Comparison of ENCODE assay signal across 12 cellular contexts in the genomic region with DNA sequence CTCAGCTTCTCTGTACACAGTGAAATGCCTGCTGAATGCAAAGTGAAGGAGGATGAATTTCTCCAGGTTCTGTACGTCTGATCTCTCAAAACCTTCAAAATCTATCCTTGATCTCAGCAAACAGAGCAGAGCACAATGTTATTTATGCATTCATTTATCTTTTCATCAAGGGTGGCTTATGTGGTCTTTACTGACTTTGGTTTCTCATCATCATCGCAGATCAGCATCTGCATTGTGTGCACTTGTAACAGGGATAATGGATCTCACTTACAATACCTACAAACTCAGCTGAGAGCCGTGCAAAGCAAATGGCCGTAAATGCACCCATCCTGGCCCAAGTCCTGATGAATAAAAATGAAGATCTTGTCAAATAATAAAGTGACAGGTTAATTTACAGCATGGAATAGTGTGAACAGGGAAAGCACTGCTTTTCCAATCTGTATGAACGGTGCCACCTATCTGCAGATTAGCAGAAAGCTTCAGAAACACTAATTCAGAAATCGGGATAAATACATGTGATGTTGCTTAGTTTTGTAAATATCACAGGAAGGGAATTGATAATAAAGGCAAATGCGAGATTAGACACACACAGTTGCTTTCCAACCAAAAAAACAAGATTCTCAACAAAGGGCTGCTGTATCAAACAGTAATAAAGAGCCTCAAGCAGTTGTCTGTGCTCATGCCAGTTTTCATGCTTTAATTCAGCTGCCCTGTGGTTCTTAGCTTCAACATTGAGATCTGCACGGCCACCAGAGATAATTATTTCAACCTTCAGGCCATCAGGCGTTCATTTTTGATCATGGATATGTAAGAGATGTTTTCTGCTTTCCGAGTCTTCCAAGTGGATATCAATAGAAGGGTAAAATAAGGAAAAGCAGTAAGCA.
DNase-seq lines count a peak whose midpoint lies in the region; ATAC-seq and TF ChIP-seq lines count a peak whose summit lies in the region.
"Had no signal": no experiment of that assay in that cellular context is flagged by ENCODE, and none has a peak within 500 bp of the region (broad histone marks: within the 10 kb centered on the region; RNA-seq: fewer than 3 reads in every experiment).

No MANE protein-coding gene starts in this region.

- no peak overlapping the region for H2BK5ac ChIP-seq in mesendoderm (ENCODE audit: low read length)

- H3K4me1 Mint-ChIP-seq in WTC11: no peaks in the 10 kb centered on the region

- no peak overlapping the region for H3K56ac ChIP-seq in mesendoderm (ENCODE audit: low read length)

- no peak overlapping the region for H3K27ac Mint-ChIP-seq in WTC11
- H3K27ac Mint-ChIP-seq: T-helper 17 cell had no signal

- no peak overlapping the region for H3K4me3 ChIP-seq in left ventricle myocardium inferior
- H3K4me3 ChIP-seq in OCI-LY3 (ENCODE audit: low read length): no peak overlapping the region
- H3K4me3 ChIP-seq in fibroblast of lung (replicated peaks in 1 of 4; ENCODE audit: control extremely low read depth in 1 of 4, insufficient read depth in 1 of 4, low read depth in 3 of 4, low read length in 4 of 4): no peak overlapping the region
- H3K4me3 ChIP-seq in mesendoderm (ENCODE audit: low read length): no peak overlapping the region
- H3K4me3 ChIP-seq: thoracic aorta had no signal

- no peaks in the 10 kb centered on the region for H3K9me3 ChIP-seq in left ventricle myocardium inferior (replicated peaks)
- H3K9me3 ChIP-seq in OCI-LY3 (ENCODE audit: insufficient read depth, low read length): no peaks in the 10 kb centered on the region
- H3K9me3 ChIP-seq in fibroblast of lung (ENCODE audit: control insufficient read depth, insufficient read depth, low read depth, low read length): no peaks in the 10 kb centered on the region
- H3K9me3 ChIP-seq: thoracic aorta had no signal

- no peak overlapping the region for H4K8ac ChIP-seq in mesendoderm (ENCODE audit: low read depth, low read length)

- no peaks in the 10 kb centered on the region for H3K27me3 ChIP-seq in left ventricle myocardium inferior (ENCODE audit: low read depth)
- H3K27me3 ChIP-seq in OCI-LY3 (ENCODE audit: low read depth, low read length): no peaks in the 10 kb centered on the region
- H3K27me3 ChIP-seq in fibroblast of lung (ENCODE audit: control insufficient read depth, insufficient read depth, low read length): no peaks in the 10 kb centered on the region
- H3K27me3 ChIP-seq in mesendoderm (ENCODE audit: insufficient read depth, low read length, poor library complexity): no peaks in the 10 kb centered on the region

- H3K36me3 Mint-ChIP-seq in WTC11: no peaks in the 10 kb centered on the region

- H3K23ac ChIP-seq in mesendoderm (ENCODE audit: low read length): no peak overlapping the region

- no peaks in the 10 kb centered on the region for H3K79me1 ChIP-seq in mesendoderm (ENCODE audit: low read length)

- H3K27ac ChIP-seq in left ventricle myocardium inferior (replicated peaks) (no peak overlapping the region), OCI-LY3 (ENCODE audit: low read length) (no peak overlapping the region), fibroblast of lung (ENCODE audit: insufficient read depth, low read length) (no peak overlapping the region), mesendoderm (ENCODE audit: low read depth, low read length) (no peak overlapping the region)
- H3K27ac ChIP-seq: thoracic aorta had no signal

- no peak overlapping the region for H2BK120ac ChIP-seq in mesendoderm (ENCODE audit: low read depth, low read length)

- no peaks in the 10 kb centered on the region; the same call in 1 of the 2 replicates for H3K27me3 Mint-ChIP-seq in WTC11 (ENCODE audit: low read depth)
- H3K27me3 Mint-ChIP-seq: T-helper 17 cell had no signal

- DNase-seq in left ventricle myocardium inferior (no peak), Right ventricle myocardium inferior (ENCODE audit: missing footprints) (no peak), fibroblast of lung (ENCODE audit: low read depth in 2 of 2) (peak in 1 of 2 donors; percentile 44), GOT3 (lab: John Stamatoyannopoulos, UW) (no peak), mesendoderm (no peak), WTC11 (ENCODE audit: low spot score) (no peak)
- DNase-seq: effector CD4-positive, alpha-beta T cell; EL; T-helper 17 cell had no signal

- CTCF ChIA-PET in WTC11 (lab: Charles Lee): interaction anchor here (0.5 to 1.4 kb wide), 11 partner anchors 11 to 938 kb away, joined by 3 to 7 read pairs (median 3); no protein-coding TSS in a partner anchor

- H4K20me1 ChIP-seq in OCI-LY3 (ENCODE audit: insufficient read depth, low read length) (no peaks in the 10 kb centered on the region), fibroblast of lung (ENCODE audit: control insufficient read depth, extremely low read depth, insufficient read depth, low read length) (no peaks in the 10 kb centered on the region)

- TF ChIP-seq CTCF in left ventricle myocardium inferior (IDR thresholded peaks at IDR 0.05; ENCODE audit: borderline replicate concordance) (peak; percentile 48), OCI-LY3 (IDR thresholded peaks at IDR 0.05; ENCODE audit: low read depth, low read length) (peak; percentile 48), fibroblast of lung (conservative IDR thresholded peaks at IDR 0.05 in 1 of 2, IDR thresholded peaks at IDR 0.05 in 1 of 2; ENCODE audit: low read depth in 1 of 2, low read length in 2 of 2) (peak; percentile 46 to 66), WTC11 (IDR thresholded peaks at IDR 0.05) (no peak)

- H3K4me1 ChIP-seq in left ventricle myocardium inferior (no peaks in the 10 kb centered on the region), OCI-LY3 (ENCODE audit: low read length) (no peaks in the 10 kb centered on the region), fibroblast of lung (ENCODE audit: control insufficient read depth, extremely low read depth, insufficient read depth, low read length) (no peaks in the 10 kb centered on the region), mesendoderm (ENCODE audit: control insufficient read depth, low read depth, low read length) (no peaks in the 10 kb centered on the region)

- no peaks in the 10 kb centered on the region for H3K9me3 Mint-ChIP-seq in WTC11

- H3K9ac ChIP-seq in OCI-LY3 (ENCODE audit: low read length) (no peak overlapping the region), fibroblast of lung (ENCODE audit: insufficient read depth, low read length) (no peak overlapping the region), mesendoderm (ENCODE audit: low read length) (no peak overlapping the region)

- no peak overlapping the region for H3K4me3 Mint-ChIP-seq in WTC11
- H3K4me3 Mint-ChIP-seq: T-helper 17 cell had no signal

- no peak overlapping the region for H3K4ac ChIP-seq in mesendoderm (ENCODE audit: low read depth, low read length)

- no peak overlapping the region for H3K18ac ChIP-seq in mesendoderm (ENCODE audit: low read length)

- H3K79me2 ChIP-seq in OCI-LY3 (ENCODE audit: low read length) (no peaks in the 10 kb centered on the region), fibroblast of lung (ENCODE audit: control insufficient read depth, insufficient read depth, low read length) (no peaks in the 10 kb centered on the region), mesendoderm (ENCODE audit: control insufficient read depth, insufficient read depth, low read length) (no peaks in the 10 kb centered on the region)

- H2BK15ac ChIP-seq in mesendoderm (replicated peaks; ENCODE audit: low read depth): no peak overlapping the region

- WGBS in mesendoderm (ENCODE audit: extremely low coverage, insufficient coverage, low lambda C conversion rate): no CpG with 5 or more reads among the region's 10 CpGs

- no peak for ATAC-seq in Right ventricle myocardium inferior
- ATAC-seq in HG02852 (IDR thresholded peaks at IDR 0.05; ENCODE audit: unreplicated experiment): no peak
- no peak; the same call in 1 of the 2 replicates for ATAC-seq in WTC11
- ATAC-seq: T-helper 17 cell had no signal

- H3K36me3 ChIP-seq in left ventricle myocardium inferior (no peaks in the 10 kb centered on the region), OCI-LY3 (replicated peaks; ENCODE audit: low read depth, low read length) (no peaks in the 10 kb centered on the region), fibroblast of lung (ENCODE audit: control insufficient read depth, insufficient read depth, low read length) (no peaks in the 10 kb centered on the region), mesendoderm (ENCODE audit: control insufficient read depth, insufficient read depth, low read length) (no peaks in the 10 kb centered on the region)
- H3K36me3 ChIP-seq: thoracic aorta had no signal

- POLR2A ChIA-PET in WTC11 (lab: Charles Lee): interaction anchor here (0.8 kb wide), 1 partner anchor 19 kb away, joined by 5 read pairs; no protein-coding TSS in a partner anchor

- H2AK5ac ChIP-seq in mesendoderm (ENCODE audit: low read length): no peak overlapping the region

- no peak overlapping the region for H2AFZ ChIP-seq in OCI-LY3 (ENCODE audit: low read depth, low read length)
- no peak overlapping the region for H2AFZ ChIP-seq in fibroblast of lung (ENCODE audit: low read length)

- H4K5ac ChIP-seq in mesendoderm (ENCODE audit: low read length): no peak overlapping the region

- no peak overlapping the region for H3K4me2 ChIP-seq in OCI-LY3 (ENCODE audit: low read length)
- no peak overlapping the region for H3K4me2 ChIP-seq in fibroblast of lung (ENCODE audit: extremely low read depth, insufficient read depth, low read length)
- H3K4me2 ChIP-seq in mesendoderm (ENCODE audit: low read length): no peak overlapping the region

- intact Hi-C loops in left ventricle myocardium inferior (cut with micrococcal nuclease): no loop called here
- intact Hi-C loops in Right ventricle myocardium inferior (cut with DNase I): no loop called here

TF ChIP-seq in WTC11, 78 proteins besides CTCF, POLR2A, EP300 and RAD21 (continues in another document):
- TF ChIP-seq GTF2I (CRISPR knock-in tag; conservative IDR thresholded peaks at IDR 0.05) (no peak), ATF1 (CRISPR knock-in tag; IDR thresholded peaks at IDR 0.05) (no peak), SMAD4 (CRISPR knock-in tag; IDR thresholded peaks at IDR 0.05) (no peak), ZNF232 (CRISPR knock-in tag; IDR thresholded peaks at IDR 0.05) (no peak), TCF7 (CRISPR knock-in tag; IDR thresholded peaks at IDR 0.05; ENCODE audit: low read depth) (no peak), CREB1 (CRISPR knock-in tag; IDR thresholded peaks at IDR 0.05) (no peak)
- TF ChIP-seq, protein P1, sequence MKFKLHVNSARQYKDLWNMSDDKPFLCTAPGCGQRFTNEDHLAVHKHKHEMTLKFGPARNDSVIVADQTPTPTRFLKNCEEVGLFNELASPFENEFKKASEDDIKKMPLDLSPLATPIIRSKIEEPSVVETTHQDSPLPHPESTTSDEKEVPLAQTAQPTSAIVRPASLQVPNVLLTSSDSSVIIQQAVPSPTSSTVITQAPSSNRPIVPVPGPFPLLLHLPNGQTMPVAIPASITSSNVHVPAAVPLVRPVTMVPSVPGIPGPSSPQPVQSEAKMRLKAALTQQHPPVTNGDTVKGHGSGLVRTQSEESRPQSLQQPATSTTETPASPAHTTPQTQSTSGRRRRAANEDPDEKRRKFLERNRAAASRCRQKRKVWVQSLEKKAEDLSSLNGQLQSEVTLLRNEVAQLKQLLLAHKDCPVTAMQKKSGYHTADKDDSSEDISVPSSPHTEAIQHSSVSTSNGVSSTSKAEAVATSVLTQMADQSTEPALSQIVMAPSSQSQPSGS (CRISPR knock-in tag; IDR thresholded peaks at IDR 0.05; ENCODE audit: borderline replicate concordance, low read depth): no peak
